8 cellular contexts compared by ENCODE assay signal in genomic region chr9:95852059-95853032, GRCh38. TPM values are rescaled to one million over a fixed set of nuclear protein-coding genes. Genes with fewer than 3 reads are reported as not detected.
DNase-seq lines count a peak whose midpoint lies in the region; ATAC-seq, FAIRE-seq and TF ChIP-seq lines count a peak whose summit lies in the region.

No MANE protein-coding gene starts in this region.

- DNase-seq in dermis blood vessel endothelial cell = peak; percentile 48
- DNase-seq in stomach = no peak
- DNase-seq in AML-193 (lab: John Stamatoyannopoulos, UW) = no peak
- no peak for DNase-seq in pancreas
- DNase-seq in HuH-7 (ENCODE audit: low spot score) = no peak

- intact Hi-C loops in stomach (cut with DNase I; ENCODE audit: low total_unique reads) = no loop called here
- intact Hi-C loops in pancreas (cut with DNase I) = no loop called here

- 63 to 78% (median 71%) methylated on average over 7 of the region's 7 CpGs for WGBS in stomach, 5 donors
- WGBS in pancreas, 2 donors = 86 to 90% methylated on average over 7 of the region's 7 CpGs

- TF ChIP-seq CTCF in stomach (IDR thresholded peaks at IDR 0.05) (no peak), pancreas (IDR thresholded peaks at IDR 0.05) (no peak)

- no peak for TF ChIP-seq EP300 in stomach (IDR thresholded peaks at IDR 0.05)

- FAIRE-seq in pancreas (lab: Jason Lieb, UNC) = no peak

- H3K4me3 ChIP-seq in stomach = no peak overlapping the region
- H3K4me3 ChIP-seq in pancreas = no peak overlapping the region

- H3K27me3 ChIP-seq in stomach (no peaks in the 10 kb centered on the region), pancreas (no peaks in the 10 kb centered on the region)

- no peak overlapping the region for H3K27ac ChIP-seq in stomach
- no peak overlapping the region for H3K27ac ChIP-seq in pancreas

- no peaks in the 10 kb centered on the region for H3K36me3 ChIP-seq in stomach
- H3K36me3 ChIP-seq in pancreas = no peaks in the 10 kb centered on the region

- H3K4me1 ChIP-seq in stomach (peaks cover 0 to 13% (median 4%) of the 10 kb centered on the region in 4 donors), pancreas (no peaks in the 10 kb centered on the region)

- no peaks in the 10 kb centered on the region for H3K9me3 ChIP-seq in stomach
- no peaks in the 10 kb centered on the region for H3K9me3 ChIP-seq in pancreas

- TF ChIP-seq POLR2A in stomach (IDR thresholded peaks at IDR 0.05) = no peak

- ATAC-seq in GM18498 (IDR thresholded peaks at IDR 0.05; ENCODE audit: unreplicated experiment) (peak; percentile 97), GM21423 (IDR thresholded peaks at IDR 0.05; ENCODE audit: unreplicated experiment) (peak; percentile 95), HG03565 (IDR thresholded peaks at IDR 0.05; ENCODE audit: unreplicated experiment) (peak; percentile 96), pancreas (no peak)

RNA-seq across cellular contexts. Expression of gene ERCC6L2, which starts 23.1 kb away (rescaled TPM):
- total RNA-seq in dermis blood vessel endothelial cell (70.1 and 77.0 TPM in 2 replicates), stomach (100 to 1,000 TPM in 2 of 5 donors, 10 to 100 TPM in 3; 17.7 to 218 (median 66.2) TPM), pancreas (10 to 100 TPM; 13.6 to 21.4 (median 17.6) TPM)
- polyA plus RNA-seq in stomach (1 to 10 TPM; 3.9 to 6.9 (median 5.4) TPM), pancreas (1 to 10 TPM; 2.4 to 7.7 TPM)

Comparison
In these comparisons a context has a peak if more than half of its experiments do, and no peak if none do; other contexts are left out.
1. ATAC-seq: peak in GM18498 (single experiment), GM21423 (single experiment) and HG03565 (single experiment); none in pancreas (0 of 4).